29 cellular contexts compared by ENCODE assay signal in genomic region chr11:36598051-36598450, GRCh38. TPM values are rescaled to one million over a fixed set of nuclear protein-coding genes. Genes with fewer than 3 reads are reported as not detected.
DNase-seq lines count a peak whose midpoint lies in the region; ATAC-seq and TF ChIP-seq lines count a peak whose summit lies in the region.
"Had no signal": no experiment of that assay in that cellular context is flagged by ENCODE, and none has a peak within 500 bp of the region (broad histone marks: within the 10 kb centered on the region; RNA-seq: fewer than 3 reads in every experiment).

Gene RAG2, minus strand, starts transcription at chr11:36598236. Its CDS starts 4,068 bp downstream, at chr11:36594168.

- H3K36me3 Mint-ChIP-seq in endothelial cell (ENCODE audit: low read depth, unreplicated experiment), result no peaks in the 10 kb centered on the region
- H3K36me3 Mint-ChIP-seq in naive thymus-derived CD4-positive, alpha-beta T cell, result peaks cover 0 to 1% (median 0%) of the 10 kb centered on the region in 5 donors

- in situ Hi-C loops in Panc1 (cut with HindIII; ENCODE audit: low pct_unique_long_range_greater_than_20kb, low sequenced_read_pairs), result no loop called here

- H3K4me3 ChIP-seq in BLaER1, result peak within 1 kb of the TSS; percentile 73
- peak within 1 kb of the TSS; percentile 60 for H3K4me3 ChIP-seq in Jurkat, Clone E6-1 (ENCODE audit: low read length)
- no peak within 1 kb of the TSS; a peak in 1 of 4 replicates for H3K4me3 ChIP-seq in Panc1 (ENCODE audit: low read depth in 2 of 2, low read length in 2 of 2)
- no peak within 1 kb of the TSS for H3K4me3 ChIP-seq in ascending aorta
- H3K4me3 ChIP-seq in naive thymus-derived CD4-positive, alpha-beta T cell (ENCODE audit: low read length), result no peak within 1 kb of the TSS
- H3K4me3 ChIP-seq: GM12878 had no signal

- H3K27me3 ChIP-seq in BLaER1 (no peaks in the 10 kb centered on the region), Panc1 (ENCODE audit: control insufficient read depth, insufficient read depth, low read length) (no peaks in the 10 kb centered on the region), ascending aorta (no peaks in the 10 kb centered on the region)
- peaks cover 0 to 3% of the 10 kb centered on the region in 2 donors for H3K27me3 ChIP-seq in naive thymus-derived CD4-positive, alpha-beta T cell (ENCODE audit: control insufficient read depth in 2 of 2, insufficient read depth in 2 of 2, low read length in 2 of 2)

- H3K9me3 Mint-ChIP-seq in endothelial cell (ENCODE audit: unreplicated experiment), result no peaks in the 10 kb centered on the region
- H3K9me3 Mint-ChIP-seq in naive thymus-derived CD4-positive, alpha-beta T cell, result no peaks in the 10 kb centered on the region
- H3K9me3 Mint-ChIP-seq: CD4-positive, alpha-beta T cell had no signal

- DNase-seq in Jurkat, Clone E6-1 (ENCODE audit: low read depth, low spot score), result peak; percentile 88
- no peak for DNase-seq in Panc1 (ENCODE audit: low read depth, low spot score)
- no peak for DNase-seq in endothelial cell (ENCODE audit: low spot score)
- DNase-seq in DMS153 treated with DMSO at 0.1 percent for 48 hours (lab: John Stamatoyannopoulos, UW; ENCODE audit: unreplicated experiment), result no peak
- no peak for DNase-seq in ascending aorta (ENCODE audit: low spot score in 2 of 2)
- DNase-seq in GM19238 (ENCODE audit: insufficient read length, low spot score), result no peak
- DNase-seq in naive thymus-derived CD4-positive, alpha-beta T cell, result no peak
- DNase-seq: 8988T; ACHN; CD4-positive, alpha-beta T cell; EL; GDM1; MM.1S; NCI-H1048; NCI-H1417; NCI-H1694; NCI-H2029 treated with DMSO at 0.1 percent for 48 hours; NCI-H2227 treated with DMSO at 0.1 percent for 48 hours; NCI-H69; OCI-M1; SIG-M5 had no signal

- H3K4me1 ChIP-seq in BLaER1 (peaks cover 62% of the 10 kb centered on the region), Panc1 (ENCODE audit: control insufficient read depth, insufficient read depth, low read length) (no peaks in the 10 kb centered on the region; the same call in 1 of the 2 replicates), ascending aorta (peaks cover 0 to 6% of the 10 kb centered on the region in 2 donors)
- H3K4me1 ChIP-seq in naive thymus-derived CD4-positive, alpha-beta T cell (ENCODE audit: control insufficient read depth in 2 of 2, insufficient read depth in 2 of 2, low read length in 2 of 2), result no peaks in the 10 kb centered on the region

- TF ChIP-seq CTCF in Panc1 (IDR thresholded peaks at IDR 0.05) (no peak), endothelial cell (IDR thresholded peaks at IDR 0.05; ENCODE audit: unreplicated experiment) (no peak), ascending aorta (IDR thresholded peaks at IDR 0.05) (no peak)

- peak within 1 kb of the TSS; percentile 15 for H3K27ac Mint-ChIP-seq in endothelial cell (ENCODE audit: unreplicated experiment)
- H3K27ac Mint-ChIP-seq in naive thymus-derived CD4-positive, alpha-beta T cell, result no peak within 1 kb of the TSS
- H3K27ac Mint-ChIP-seq: CD4-positive, alpha-beta T cell had no signal

- CTCF ChIA-PET in Panc1 (lab: Charles Lee), result no interaction called here
- CTCF ChIA-PET in naive thymus-derived CD4-positive, alpha-beta T cell (lab: Charles Lee), result no interaction called here

- peak within 1 kb of the TSS; percentile 93 for H3K9ac ChIP-seq in BLaER1

- H3K4me2 ChIP-seq in BLaER1, result peak within 1 kb of the TSS; percentile 89

- H4K20me1 ChIP-seq in BLaER1, result peaks cover 4% of the 10 kb centered on the region

- H3K9me3 ChIP-seq in BLaER1 (peaks cover 20% of the 10 kb centered on the region), Panc1 (ENCODE audit: control insufficient read depth, insufficient read depth, low read depth, low read length) (no peaks in the 10 kb centered on the region), ascending aorta (no peaks in the 10 kb centered on the region)
- no peaks in the 10 kb centered on the region for H3K9me3 ChIP-seq in naive thymus-derived CD4-positive, alpha-beta T cell (ENCODE audit: control insufficient read depth in 2 of 3, low read length in 3 of 3)

- H3K27me3 Mint-ChIP-seq in endothelial cell (ENCODE audit: unreplicated experiment), result no peaks in the 10 kb centered on the region
- H3K27me3 Mint-ChIP-seq in naive thymus-derived CD4-positive, alpha-beta T cell, result peaks cover 8 to 55% (median 46%) of the 10 kb centered on the region in 5 donors

- no peak for ATAC-seq in Panc1
- ATAC-seq in naive thymus-derived CD4-positive, alpha-beta T cell, result no peak
- ATAC-seq: GM12878, HCT116 had no signal

- POLR2A ChIA-PET in Panc1 (lab: Charles Lee), result no interaction called here
- POLR2A ChIA-PET in naive thymus-derived CD4-positive, alpha-beta T cell (lab: Charles Lee), result no interaction called here

- intact Hi-C loops in Panc1 (cut with micrococcal nuclease; ENCODE audit: unreplicated experiment), result no loop called here
- intact Hi-C loops in ascending aorta (cut with DNase I), result no loop called here
- intact Hi-C loops in naive thymus-derived CD4-positive, alpha-beta T cell (cut with micrococcal nuclease), result no loop called here

- H3K4me3 Mint-ChIP-seq in endothelial cell (ENCODE audit: unreplicated experiment), result no peak within 1 kb of the TSS
- H3K4me3 Mint-ChIP-seq in naive thymus-derived CD4-positive, alpha-beta T cell, result no peak within 1 kb of the TSS
- H3K4me3 Mint-ChIP-seq: CD4-positive, alpha-beta T cell had no signal

- H3K36me3 ChIP-seq in BLaER1 (peaks cover 39% of the 10 kb centered on the region), Panc1 (ENCODE audit: control insufficient read depth, insufficient read depth, low read length) (no peaks in the 10 kb centered on the region; the same call in 1 of the 2 replicates), ascending aorta (no peaks in the 10 kb centered on the region)
- no peaks in the 10 kb centered on the region for H3K36me3 ChIP-seq in naive thymus-derived CD4-positive, alpha-beta T cell (ENCODE audit: control insufficient read depth in 2 of 3, insufficient read depth in 3 of 3, low read length in 3 of 3)

- H3K27ac ChIP-seq in BLaER1, result peak within 1 kb of the TSS; percentile 97
- H3K27ac ChIP-seq in Panc1 (ENCODE audit: low read length), result peak within 1 kb of the TSS; percentile 52; the same call in 1 of the 2 replicates
- no peak within 1 kb of the TSS for H3K27ac ChIP-seq in ascending aorta
- no peak within 1 kb of the TSS for H3K27ac ChIP-seq in naive thymus-derived CD4-positive, alpha-beta T cell (ENCODE audit: low read depth, low read length)

- BruUV-seq in Panc1 (replicated peaks; lab: Mats Ljungman, UMichigan), result no TSS peak

- peaks cover 16% of the 10 kb centered on the region for H3K4me1 Mint-ChIP-seq in endothelial cell (ENCODE audit: unreplicated experiment)
- H3K4me1 Mint-ChIP-seq in naive thymus-derived CD4-positive, alpha-beta T cell, result peaks cover 4 to 16% (median 9%) of the 10 kb centered on the region in 7 donors

RNA-seq across cellular contexts. Expression of gene RAG2, which starts in this region (rescaled TPM):
- not detected for polyA plus RNA-seq in Jurkat, Clone E6-1 (2012; ENCODE audit: insufficient read depth, insufficient read length)
- total RNA-seq in Panc1 (2021; ENCODE audit: unreplicated experiment) (0.10 TPM), endothelial cell (ENCODE audit: unreplicated experiment) (not detected), ascending aorta (not detected)
- polyA plus RNA-seq in Panc1 (2012; ENCODE audit: insufficient read length), result not detected
- not detected for total RNA-seq in naive thymus-derived CD4-positive, alpha-beta T cell
- not detected for polyA plus RNA-seq in naive thymus-derived CD4-positive, alpha-beta T cell
- total RNA-seq: CD4-positive, alpha-beta T cell; GM12878; H4; HT-29; LHCN-M2; NCI-H460 had no signal
- polyA plus RNA-seq: BJ, GM12878 had no signal

Comparison
In these comparisons a context has a peak if more than half of its experiments do, and no peak if none do; other contexts are left out.
1. H3K27ac ChIP-seq: peak in BLaER1 (single experiment) and Panc1 (single experiment); none in ascending aorta (0 of 2) and naive thymus-derived CD4-positive, alpha-beta T cell (single experiment).
2. H3K4me3 ChIP-seq: peak in BLaER1 (single experiment) and Jurkat, Clone E6-1 (single experiment); none in Panc1 (0 of 2), ascending aorta (0 of 2) and naive thymus-derived CD4-positive, alpha-beta T cell (single experiment).